13 cellular contexts compared by ENCODE assay signal in genomic region chr2:241943961-241944575, GRCh38.
DNase-seq lines count a peak whose midpoint lies in the region; ATAC-seq and TF ChIP-seq lines count a peak whose summit lies in the region.
"Had no signal": no experiment of that assay in that cellular context is flagged by ENCODE, and none has a peak within 500 bp of the region (broad histone marks: within the 10 kb centered on the region; RNA-seq: fewer than 3 reads in every experiment).

No MANE protein-coding gene starts in this region.

- ATAC-seq in psoas muscle = no peak
- ATAC-seq: HepG2 had no signal

- no CpG with 5 or more reads among the region's 17 CpGs for WGBS in neuronal stem cell (ENCODE audit: extremely low coverage in 2 of 2, insufficient read length in 2 of 2, insufficient replicate concordance in 1 of 2), 2 donors
- WGBS in spleen, 5 donors = 83 to 95% (median 92%) methylated on average over 17 of the region's 17 CpGs
- WGBS in psoas muscle, 3 donors = 75 to 87% (median 81%) methylated on average over 17 of the region's 17 CpGs

- H3K36me3 ChIP-seq in right atrium auricular region (no peaks in the 10 kb centered on the region), neuronal stem cell (replicated peaks in 1 of 2; ENCODE audit: control insufficient read depth in 2 of 2, insufficient read depth in 2 of 2, low read length in 2 of 2) (no peaks in the 10 kb centered on the region), spleen (no peaks in the 10 kb centered on the region), psoas muscle (ENCODE audit: insufficient read depth in 1 of 2, low read depth in 1 of 2) (no peaks in the 10 kb centered on the region)

- no peak overlapping the region for H2AFZ ChIP-seq in neuronal stem cell (ENCODE audit: low read length)

- peak overlapping the region; percentile 50 for H3K9ac ChIP-seq in neuronal stem cell (ENCODE audit: low read depth, low read length, poor library complexity)

- H4K8ac ChIP-seq in neuronal stem cell (ENCODE audit: low read depth, low read length) = no peak overlapping the region

- H2AK5ac ChIP-seq in neuronal stem cell (ENCODE audit: low read depth, low read length) = no peak overlapping the region

- H3K4me1 ChIP-seq in right atrium auricular region = no peaks in the 10 kb centered on the region
- H3K4me1 ChIP-seq in neuronal stem cell (ENCODE audit: control insufficient read depth in 2 of 2, insufficient read depth in 1 of 2, low read depth in 1 of 2, low read length in 2 of 2) = peaks cover 0 to 5% of the 10 kb centered on the region in 2 donors
- peaks cover 0 to 6% (median 0%) of the 10 kb centered on the region in 6 donors for H3K4me1 ChIP-seq in spleen
- no peaks in the 10 kb centered on the region for H3K4me1 ChIP-seq in psoas muscle

- peak; percentile 70 for DNase-seq in cardiac septum (ENCODE audit: low spot score)
- no peak for DNase-seq in right atrium auricular region (ENCODE audit: low spot score)
- DNase-seq in cerebellum (ENCODE audit: low spot score) = peak; percentile 45
- DNase-seq in neuronal stem cell (ENCODE audit: low spot score) = no peak
- peak; percentile 51 for DNase-seq in spleen
- DNase-seq in GM19238 (ENCODE audit: insufficient read length, low spot score) = no peak
- DNase-seq in NCI-H524 treated with DMSO at 0.1 percent for 48 hours (lab: John Stamatoyannopoulos, UW) = no peak
- DNase-seq in psoas muscle = no peak
- DNase-seq: CD4-positive, alpha-beta T cell; DMS79; HCEC 1CT; HFFc6 had no signal

- H3K27me3 ChIP-seq in right atrium auricular region (no peaks in the 10 kb centered on the region), neuronal stem cell (ENCODE audit: control insufficient read depth in 3 of 3, insufficient read depth in 3 of 3, low read depth in 1 of 3, low read length in 3 of 3) (peaks cover 0 to 6% (median 0%) of the 10 kb centered on the region in 3 experiments), spleen (replicated peaks in 1 of 7) (no peaks in the 10 kb centered on the region), psoas muscle (ENCODE audit: insufficient read depth in 3 of 3, low read length in 2 of 3) (peaks cover 0 to 35% (median 5%) of the 10 kb centered on the region in 3 donors)

- no peak overlapping the region for H3K14ac ChIP-seq in neuronal stem cell (ENCODE audit: low read length)

- no peak overlapping the region for H2BK15ac ChIP-seq in neuronal stem cell (ENCODE audit: low read length)

- TF ChIP-seq POLR2A in spleen (IDR thresholded peaks at IDR 0.05) = no peak

- H3K4ac ChIP-seq in neuronal stem cell (ENCODE audit: low read length) = no peak overlapping the region

- H2BK12ac ChIP-seq in neuronal stem cell (ENCODE audit: low read length) = no peak overlapping the region

- no peak overlapping the region for H3K18ac ChIP-seq in neuronal stem cell (ENCODE audit: low read length)

- no peak overlapping the region for H3K27ac ChIP-seq in right atrium auricular region
- no peak overlapping the region for H3K27ac ChIP-seq in neuronal stem cell (replicated peaks; ENCODE audit: low read length)
- H3K27ac ChIP-seq in spleen = no peak overlapping the region
- H3K27ac ChIP-seq in psoas muscle = no peak overlapping the region

- peak overlapping the region; percentile 36 for H3K23ac ChIP-seq in neuronal stem cell (ENCODE audit: low read depth, low read length, poor library complexity)

- TF ChIP-seq CTCF in right atrium auricular region (IDR thresholded peaks at IDR 0.05) = no peak
- no peak for TF ChIP-seq CTCF in spleen (IDR thresholded peaks at IDR 0.05 in 8 of 11, conservative IDR thresholded peaks at IDR 0.05 in 3 of 11)
- TF ChIP-seq CTCF in psoas muscle (IDR thresholded peaks at IDR 0.05) = no peak

- no peaks in the 10 kb centered on the region for H3K9me3 ChIP-seq in right atrium auricular region
- H3K9me3 ChIP-seq in neuronal stem cell (replicated peaks in 1 of 2; ENCODE audit: control insufficient read depth in 2 of 2, insufficient read depth in 1 of 2, low read depth in 1 of 2, low read length in 2 of 2) = peaks cover 7 to 10% of the 10 kb centered on the region in 2 donors
- H3K9me3 ChIP-seq in spleen = peaks cover 0 to 4% (median 0%) of the 10 kb centered on the region in 8 donors
- no peaks in the 10 kb centered on the region for H3K9me3 ChIP-seq in psoas muscle

- H3K4me3 ChIP-seq in right atrium auricular region = no peak overlapping the region
- H3K4me3 ChIP-seq in neuronal stem cell (ENCODE audit: low read length in 2 of 2) = no peak overlapping the region
- H3K4me3 ChIP-seq in spleen = no peak overlapping the region
- H3K4me3 ChIP-seq in psoas muscle = no peak overlapping the region

- no peak overlapping the region for H4K91ac ChIP-seq in neuronal stem cell (ENCODE audit: low read depth, low read length, poor library complexity)

- no peak overlapping the region for H2BK120ac ChIP-seq in neuronal stem cell (ENCODE audit: low read depth, low read length)

- no peak overlapping the region for H3K4me2 ChIP-seq in neuronal stem cell (ENCODE audit: insufficient read depth, low read length, poor library complexity, severe bottlenecking)

- intact Hi-C loops in cardiac septum (cut with DNase I) = no loop called here
- intact Hi-C loops in spleen (cut with DNase I; ENCODE audit: low total_unique reads) = no loop called here
- intact Hi-C loops in psoas muscle (cut with DNase I) = no loop called here

- no peaks in the 10 kb centered on the region for H3K79me1 ChIP-seq in neuronal stem cell (ENCODE audit: low read depth, low read length)

- H2BK5ac ChIP-seq in neuronal stem cell (ENCODE audit: low read length) = no peak overlapping the region

Comparison
In these comparisons a context has a peak if more than half of its experiments do, and no peak if none do; other contexts are left out.
1. DNase-seq: peak in cardiac septum (single experiment), cerebellum (single experiment) and spleen (single experiment); none in right atrium auricular region (single experiment), neuronal stem cell (single experiment), GM19238 (single experiment), NCI-H524 treated with DMSO at 0.1 percent for 48 hours (single experiment) and psoas muscle (0 of 2).